ENCODE assay signal across 21 cellular contexts in the genomic region with DNA sequence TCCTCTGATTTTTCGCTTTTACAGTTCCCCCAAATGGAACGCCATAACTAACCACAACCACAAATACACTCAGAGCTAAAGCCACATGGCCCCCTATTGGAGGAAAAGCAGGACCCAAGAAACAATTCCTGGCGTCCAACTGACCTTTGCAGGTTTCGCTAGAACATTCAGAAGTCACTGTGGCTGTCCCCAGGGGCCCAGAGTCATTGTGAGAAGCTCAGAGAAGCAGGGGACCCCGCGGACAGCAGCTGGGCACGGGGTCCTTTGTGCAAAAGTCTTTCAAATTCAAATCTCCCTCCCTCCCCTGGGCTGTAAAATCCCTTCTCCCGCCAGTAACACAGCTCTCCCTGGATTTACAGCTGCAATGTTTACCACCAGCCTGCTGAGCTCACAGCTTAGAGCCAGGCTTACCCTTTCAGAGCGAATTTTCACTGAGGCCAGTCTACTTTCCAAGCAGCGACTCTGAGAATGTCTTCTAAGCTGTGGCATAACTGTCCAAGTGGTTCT.
DNase-seq lines count a peak whose midpoint lies in the region; ATAC-seq and TF ChIP-seq lines count a peak whose summit lies in the region.
"Had no signal": no experiment of that assay in that cellular context is flagged by ENCODE, and none has a peak within 500 bp of the region (broad histone marks: within the 10 kb centered on the region; RNA-seq: fewer than 3 reads in every experiment).

No MANE protein-coding gene starts in this region.

- POLR2A ChIA-PET in T-cell (lab: Charles Lee) = no interaction called here

- H3K36me3 ChIP-seq in spleen = peaks cover 0 to 13% (median 0%) of the 10 kb centered on the region in 6 donors
- H3K36me3 ChIP-seq: ascending aorta, right atrium auricular region, stomach had no signal

- peak; percentile 55 for ATAC-seq in GM18502 (IDR thresholded peaks at IDR 0.05; ENCODE audit: poor library complexity, unreplicated experiment)
- ATAC-seq in activated CD8-positive, alpha-beta memory T cell treated with anti-CD3 and anti-CD28 coated beads, Interleukin-2, amount 10 ng/mL, durations not matched to agents 7 days and 5 days = no peak
- ATAC-seq in HG03342 (IDR thresholded peaks at IDR 0.05; ENCODE audit: unreplicated experiment) = no peak
- no peak for ATAC-seq in T-cell (replicated peaks in 1 of 4)
- ATAC-seq: activated T-cell treated with anti-CD3 and anti-CD28 coated beads, Interleukin-2, amount 50 U/mL, for 4 hours; left colon; T-helper 17 cell had no signal

- H3K4me3 Mint-ChIP-seq in glutamatergic neuron (ENCODE audit: unreplicated experiment) (no peak overlapping the region), T-cell (no peak overlapping the region)
- H3K4me3 Mint-ChIP-seq in activated CD8-positive, alpha-beta memory T cell treated with anti-CD3 and anti-CD28 coated beads, Interleukin-2, amount 10 ng/mL, durations not matched to agents 7 days and 5 days = no peak overlapping the region
- H3K4me3 Mint-ChIP-seq: activated CD4-positive, alpha-beta memory T cell treated with anti-CD3 and anti-CD28 coated beads for 36 hours; activated T-cell treated with anti-CD3 and anti-CD28 coated beads, Interleukin-2, amount 50 U/mL, for 4 hours; T-helper 17 cell had no signal

- H3K4me1 ChIP-seq in spleen = no peaks in the 10 kb centered on the region
- H3K4me1 ChIP-seq: ascending aorta, Caco-2, right atrium auricular region, stomach had no signal

- WGBS in spleen, 5 donors = 30 to 50% (median 38%) methylated on average over 8 to 10 of the region's 10 CpGs

- H3K36me3 Mint-ChIP-seq in glutamatergic neuron (ENCODE audit: unreplicated experiment) (peaks cover 10% of the 10 kb centered on the region), T-cell (no peaks in the 10 kb centered on the region)
- H3K36me3 Mint-ChIP-seq in activated CD8-positive, alpha-beta memory T cell treated with anti-CD3 and anti-CD28 coated beads, Interleukin-2, amount 10 ng/mL, durations not matched to agents 7 days and 5 days = no peaks in the 10 kb centered on the region

- DNase-seq in M059J (ENCODE audit: low read depth) (peak; percentile 1), glutamatergic neuron (peak; percentile 48), spleen (peak; percentile 19), T-cell (no peak)
- no peak for DNase-seq in activated CD8-positive, alpha-beta memory T cell treated with anti-CD3 and anti-CD28 coated beads, Interleukin-2, amount 10 ng/mL, durations not matched to agents 7 days and 5 days
- DNase-seq: activated CD4-positive, alpha-beta memory T cell treated with anti-CD3 and anti-CD28 coated beads for 36 hours; activated naive CD4-positive, alpha-beta T cell treated with anti-CD3 and anti-CD28 coated beads, Interleukin-2, amount 50 U/mL, for 16 hours; activated T-cell treated with anti-CD3 and anti-CD28 coated beads, Interleukin-2, amount 50 U/mL, for 4 hours; Caco-2; EL; IMR-90; left colon; NCI-H1092; NCI-H524; stimulated activated CD4-positive, alpha-beta T cell treated with anti-CD3 and anti-CD28 coated beads, Interleukin-1b, Interleukin-23, amount 100 ng/mL, for 48 hours; stomach; T-helper 17 cell had no signal

- H3K27ac Mint-ChIP-seq in glutamatergic neuron (ENCODE audit: unreplicated experiment) = no peak overlapping the region
- no peak overlapping the region for H3K27ac Mint-ChIP-seq in activated CD8-positive, alpha-beta memory T cell treated with anti-CD3 and anti-CD28 coated beads, Interleukin-2, amount 10 ng/mL, durations not matched to agents 7 days and 5 days
- no peak overlapping the region for H3K27ac Mint-ChIP-seq in T-cell
- H3K27ac Mint-ChIP-seq: activated CD4-positive, alpha-beta memory T cell treated with anti-CD3 and anti-CD28 coated beads for 36 hours; T-helper 17 cell had no signal

- H3K9me3 ChIP-seq in spleen = peaks cover 0 to 33% (median 21%) of the 10 kb centered on the region in 8 donors
- H3K9me3 ChIP-seq: ascending aorta, Caco-2, right atrium auricular region had no signal

- TF ChIP-seq CTCF in glutamatergic neuron (IDR thresholded peaks at IDR 0.05; ENCODE audit: partially characterized antibody, unreplicated experiment) (no peak), spleen (IDR thresholded peaks at IDR 0.05 in 8 of 11, conservative IDR thresholded peaks at IDR 0.05 in 3 of 11) (no peak)

- no peaks in the 10 kb centered on the region for H3K4me1 Mint-ChIP-seq in glutamatergic neuron (ENCODE audit: low read depth, unreplicated experiment)
- no peaks in the 10 kb centered on the region for H3K4me1 Mint-ChIP-seq in activated CD8-positive, alpha-beta memory T cell treated with anti-CD3 and anti-CD28 coated beads, Interleukin-2, amount 10 ng/mL, durations not matched to agents 7 days and 5 days
- no peaks in the 10 kb centered on the region for H3K4me1 Mint-ChIP-seq in T-cell
- H3K4me1 Mint-ChIP-seq: T-helper 17 cell had no signal

- peaks cover 0 to 15% (median 0%) of the 10 kb centered on the region in 7 donors for H3K27me3 ChIP-seq in spleen (replicated peaks in 1 of 7)
- H3K27me3 ChIP-seq: ascending aorta, right atrium auricular region had no signal

- H3K27ac ChIP-seq in spleen = no peak overlapping the region
- H3K27ac ChIP-seq: ascending aorta, right atrium auricular region, stomach had no signal

- no peak for TF ChIP-seq POLR2A in spleen (IDR thresholded peaks at IDR 0.05)

- intact Hi-C loops in spleen (cut with DNase I; ENCODE audit: low total_unique reads) = no loop called here

- H3K4me3 ChIP-seq in spleen = no peak overlapping the region
- H3K4me3 ChIP-seq: ascending aorta, right atrium auricular region, stomach had no signal

- H3K9me3 Mint-ChIP-seq in glutamatergic neuron (ENCODE audit: unreplicated experiment) = peaks cover 3% of the 10 kb centered on the region
- peaks cover 12% of the 10 kb centered on the region for H3K9me3 Mint-ChIP-seq in activated CD8-positive, alpha-beta memory T cell treated with anti-CD3 and anti-CD28 coated beads, Interleukin-2, amount 10 ng/mL, durations not matched to agents 7 days and 5 days (ENCODE audit: low read depth)
- peaks cover 0 to 11% (median 3%) of the 10 kb centered on the region in 3 donors for H3K9me3 Mint-ChIP-seq in T-cell
- H3K9me3 Mint-ChIP-seq: activated T-cell treated with anti-CD3 and anti-CD28 coated beads, Interleukin-2, amount 50 U/mL, for 4 hours had no signal

- peaks cover 6% of the 10 kb centered on the region for H3K27me3 Mint-ChIP-seq in glutamatergic neuron (ENCODE audit: unreplicated experiment)
- no peaks in the 10 kb centered on the region for H3K27me3 Mint-ChIP-seq in activated CD8-positive, alpha-beta memory T cell treated with anti-CD3 and anti-CD28 coated beads, Interleukin-2, amount 10 ng/mL, durations not matched to agents 7 days and 5 days
- H3K27me3 Mint-ChIP-seq in T-cell = no peaks in the 10 kb centered on the region
- H3K27me3 Mint-ChIP-seq: activated CD4-positive, alpha-beta memory T cell treated with anti-CD3 and anti-CD28 coated beads for 36 hours; T-helper 17 cell had no signal

- CTCF ChIA-PET in activated CD8-positive, alpha-beta memory T cell treated with anti-CD3 and anti-CD28 coated beads, Interleukin-2, amount 10 ng/mL, durations not matched to agents 7 days and 5 days (lab: Charles Lee) = no interaction called here
- CTCF ChIA-PET in T-cell (lab: Charles Lee) = no interaction called here

Comparison
In these comparisons a context has a peak if more than half of its experiments do, and no peak if none do; other contexts are left out.
1. DNase-seq: peak in M059J (single experiment), glutamatergic neuron (single experiment) and spleen (single experiment); none in activated CD8-positive, alpha-beta memory T cell treated with anti-CD3 and anti-CD28 coated beads, Interleukin-2, amount 10 ng/mL, durations not matched to agents 7 days and 5 days (single experiment) and T-cell (0 of 34).